Comparison of ENCODE assay signal across 16 cellular contexts in genomic region chr12:109919466-109919865, GRCh38. TPM values are rescaled to one million over a fixed set of nuclear protein-coding genes. Genes with fewer than 3 reads are reported as not detected.
DNase-seq lines count a peak whose midpoint lies in the region; ATAC-seq, FAIRE-seq and TF ChIP-seq lines count a peak whose summit lies in the region.
"Had no signal": no experiment of that assay in that cellular context is flagged by ENCODE, and none has a peak within 500 bp of the region (broad histone marks: within the 10 kb centered on the region; RNA-seq: fewer than 3 reads in every experiment).

No MANE protein-coding gene starts in this region.

- POLR2A ChIA-PET in K562 (lab: Yijun Ruan, JAX): interaction anchor here (1.2 kb wide), 1 partner anchor 9 kb away, joined by 3 read pairs; no protein-coding TSS in a partner anchor

- no peak for ATAC-seq in K562
- ATAC-seq in memory B cell (ENCODE audit: low read depth): no peak

- DNase-seq in activated T-cell treated with anti-CD3 and anti-CD28 coated beads, Interleukin-2, amount 50 U/mL, for 24 hours: no peak
- DNase-seq in activated T-cell treated with anti-CD3 and anti-CD28 coated beads, Interleukin-2, amount 50 U/mL, for 1 hour: no peak
- no peak for DNase-seq in K562 (ENCODE audit: extremely low read depth in 1 of 4, low spot score in 3 of 4)
- no peak for DNase-seq in memory B cell (ENCODE audit: low spot score in 2 of 2)
- DNase-seq in NCI-H146 treated with DMSO at 0.1 percent for 48 hours (lab: John Stamatoyannopoulos, UW; ENCODE audit: unreplicated experiment): no peak
- DNase-seq in SHP77 treated with DMSO at 0.1 percent for 48 hours (lab: John Stamatoyannopoulos, UW): no peak
- DNase-seq in LoVo (ENCODE audit: low spot score): no peak
- DNase-seq: ACHN; C1 segment of cervical spinal cord; CD4-positive, alpha-beta memory T cell; DMS79; EL; H7 had no signal

- no peak overlapping the region for H2AFZ ChIP-seq in K562 (ENCODE audit: low read depth, low read length)
- H2AFZ ChIP-seq: GM23338 had no signal

- no peaks in the 10 kb centered on the region for H3K79me2 ChIP-seq in K562 (ENCODE audit: control insufficient read depth, insufficient read depth, low read length)

- no peak for TF ChIP-seq EP300 in K562 (IDR thresholded peaks at IDR 0.05; ENCODE audit: low read length)

- H4K20me1 ChIP-seq in K562 (replicated peaks; ENCODE audit: control insufficient read depth, insufficient read depth, low read length): no peaks in the 10 kb centered on the region

- CTCF ChIA-PET in K562 (lab: Yijun Ruan, JAX; ENCODE audit: low intra/inter-chr PET ratio): no interaction called here

- TF ChIP-seq CTCF in K562 (IDR thresholded peaks at IDR 0.05 in 2 of 3, conservative IDR thresholded peaks at IDR 0.05 in 1 of 3; ENCODE audit: insufficient read depth in 2 of 3, low read depth in 1 of 3, low read length in 3 of 3): no peak

- H3K4me1 Mint-ChIP-seq in activated T-cell treated with anti-CD3 and anti-CD28 coated beads, Interleukin-2, amount 50 U/mL, for 24 hours (ENCODE audit: low read depth): no peaks in the 10 kb centered on the region
- peaks cover 7% of the 10 kb centered on the region for H3K4me1 Mint-ChIP-seq in memory B cell
- H3K4me1 Mint-ChIP-seq: CD4-positive, alpha-beta memory T cell had no signal

- no peaks in the 10 kb centered on the region for H3K9me1 ChIP-seq in K562 (ENCODE audit: control insufficient read depth, insufficient read depth, low read length)

- no peak overlapping the region for H3K4me2 ChIP-seq in K562 (ENCODE audit: insufficient read depth, low read length)
- H3K4me2 ChIP-seq: GM23338 had no signal

- intact Hi-C loops in K562 (cut with micrococcal nuclease): no loop called here

- no peaks in the 10 kb centered on the region for H3K9me3 Mint-ChIP-seq in activated T-cell treated with anti-CD3 and anti-CD28 coated beads, Interleukin-2, amount 50 U/mL, for 24 hours
- H3K9me3 Mint-ChIP-seq in memory B cell: no peaks in the 10 kb centered on the region
- H3K9me3 Mint-ChIP-seq: CD4-positive, alpha-beta memory T cell had no signal

- TF ChIP-seq POLR2A in K562 (conservative IDR thresholded peaks at IDR 0.05): no peak

- TF ChIP-seq RAD21 in K562 (CRISPR knock-in tag; conservative IDR thresholded peaks at IDR 0.05 in 1 of 2, IDR thresholded peaks at IDR 0.05 in 1 of 2): no peak

- WGBS in K562 (ENCODE audit: insufficient coverage, low coverage, missing lambda C conversion rate): 74% methylated on average over 10 of the region's 10 CpGs

- H3K27ac ChIP-seq in K562 (ENCODE audit: extremely low read depth, low read depth, low read length): no peak overlapping the region

- H3K9ac ChIP-seq in K562 (ENCODE audit: insufficient read depth in 1 of 2, low read depth in 2 of 2, low read length in 2 of 2): no peak overlapping the region

- no TSS peak for BruUV-seq in K562 (replicated peaks; lab: Mats Ljungman, UMichigan)

- no peaks in the 10 kb centered on the region for H3K27me3 ChIP-seq in K562 (ENCODE audit: control insufficient read depth in 2 of 2, insufficient read depth in 2 of 2, low read length in 2 of 2)

- no peak overlapping the region for H3K4me3 ChIP-seq in K562
- H3K4me3 ChIP-seq: GM23338 had no signal

- in situ Hi-C loops in K562 (cut with MboI): no loop called here

- no peaks in the 10 kb centered on the region for H3K9me3 ChIP-seq in K562 (replicated peaks; ENCODE audit: control insufficient read depth, insufficient read depth, low read depth, low read length)

- FAIRE-seq in K562 (lab: Jason Lieb, UNC): no peak
- FAIRE-seq: G401.6, GM12891 had no signal

- peaks cover 84% of the 10 kb centered on the region for H3K36me3 Mint-ChIP-seq in activated T-cell treated with anti-CD3 and anti-CD28 coated beads, Interleukin-2, amount 50 U/mL, for 24 hours (ENCODE audit: low read depth)
- peaks cover 33% of the 10 kb centered on the region for H3K36me3 Mint-ChIP-seq in memory B cell

- H3K4me1 ChIP-seq in K562 (replicated peaks in 1 of 2; ENCODE audit: control insufficient read depth in 2 of 2, insufficient read depth in 2 of 2, low read length in 2 of 2): no peaks in the 10 kb centered on the region

- no peak overlapping the region for H3K4me3 Mint-ChIP-seq in activated T-cell treated with anti-CD3 and anti-CD28 coated beads, Interleukin-2, amount 50 U/mL, for 24 hours
- H3K4me3 Mint-ChIP-seq in memory B cell: no peak overlapping the region
- H3K4me3 Mint-ChIP-seq: CD4-positive, alpha-beta memory T cell; GM23338 had no signal

- H3K36me3 ChIP-seq in K562 (ENCODE audit: control insufficient read depth, insufficient read depth, low read length): peaks cover 52% of the 10 kb centered on the region; the same call in 2 of the 3 replicates

- peak overlapping the region; percentile 5 for H3K27ac Mint-ChIP-seq in activated T-cell treated with anti-CD3 and anti-CD28 coated beads, Interleukin-2, amount 50 U/mL, for 24 hours
- peak overlapping the region; percentile 38 for H3K27ac Mint-ChIP-seq in memory B cell
- H3K27ac Mint-ChIP-seq: GM23338 had no signal

- no peaks in the 10 kb centered on the region for H3K27me3 Mint-ChIP-seq in activated T-cell treated with anti-CD3 and anti-CD28 coated beads, Interleukin-2, amount 50 U/mL, for 24 hours
- no peaks in the 10 kb centered on the region for H3K27me3 Mint-ChIP-seq in memory B cell
- H3K27me3 Mint-ChIP-seq: CD4-positive, alpha-beta memory T cell had no signal

TF ChIP-seq in K562, 482 proteins besides CTCF, POLR2A, EP300 and RAD21:
- TF ChIP-seq ZNF253 (CRISPR knock-in tag; conservative IDR thresholded peaks at IDR 0.05) (no peak), NFIC (IDR thresholded peaks at IDR 0.05) (peak; percentile 30; the same call in 1 of the 2 replicates)
- TF ChIP-seq, protein P1, sequence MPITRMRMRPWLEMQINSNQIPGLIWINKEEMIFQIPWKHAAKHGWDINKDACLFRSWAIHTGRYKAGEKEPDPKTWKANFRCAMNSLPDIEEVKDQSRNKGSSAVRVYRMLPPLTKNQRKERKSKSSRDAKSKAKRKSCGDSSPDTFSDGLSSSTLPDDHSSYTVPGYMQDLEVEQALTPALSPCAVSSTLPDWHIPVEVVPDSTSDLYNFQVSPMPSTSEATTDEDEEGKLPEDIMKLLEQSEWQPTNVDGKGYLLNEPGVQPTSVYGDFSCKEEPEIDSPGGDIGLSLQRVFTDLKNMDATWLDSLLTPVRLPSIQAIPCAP (CRISPR knock-in tag; IDR thresholded peaks at IDR 0.05; ENCODE audit: borderline replicate concordance): no peak

RNA-seq across cellular contexts. Expression of gene TCHP, which starts 19.4 kb away (rescaled TPM):
- total RNA-seq in K562 (2011; cell fraction: chromatin; rRNA removed; ENCODE audit: low replicate concordance): 38.1 and 49.8 TPM in 2 replicates
- total RNA-seq in K562 (2011; cell fraction: nucleolus; rRNA removed): 30.0 and 31.9 TPM in 2 replicates
- 33.7 and 35.5 TPM in 2 replicates for total RNA-seq in K562 (2011; cell fraction: nucleoplasm; rRNA removed)
- total RNA-seq in K562 (2014; rRNA removed) (19.7 and 27.7 TPM in 2 replicates), K562 (2014; rRNA removed; fragmentation: Illumina TruSeq; extraction: Trizol) (12.0 and 12.8 TPM in 2 replicates), K562 (2015; rRNA removed; fragmentation: Illumina TruSeq; extraction: Trizol) (19.7 and 22.4 TPM in 2 replicates), K562 (2021) (18.7 and 20.4 TPM in 2 replicates)
- polyA plus RNA-seq in K562 (2011; rRNA removed) (13.7 and 15.0 TPM in 2 replicates), K562 (2014; fragmentation: Illumina TruSeq; extraction: Trizol) (19.4 and 20.2 TPM in 2 replicates), K562 (2014; fragmentation: Nextera tagmentation; extraction: Ambion mirVana) (1 to 10 TPM; 3.4 to 4.7 TPM), K562 (2014; rRNA removed) (29.6 and 30.4 TPM in 2 replicates)
- polyA plus RNA-seq in K562 (2011; cell fraction: cytosol; rRNA removed): 10.1 and 10.3 TPM in 2 replicates
- 28.9 and 31.1 TPM in 2 replicates for polyA plus RNA-seq in K562 (2011; cell fraction: nucleus; rRNA removed)
- polyA plus RNA-seq in K562 (2012): 25.7 and 29.2 TPM in 2 replicates
- polyA minus RNA-seq in K562 (2011; rRNA and poly(A)+ RNA removed): 8.3 and 10.1 TPM in 2 replicates
- 4.8 and 7.6 TPM in 2 replicates for polyA minus RNA-seq in K562 (2011; cell fraction: cytosol; rRNA and poly(A)+ RNA removed)
- 9.8 and 13.4 TPM in 2 replicates for polyA minus RNA-seq in K562 (2011; cell fraction: nucleus; rRNA and poly(A)+ RNA removed)

RNA-seq across cellular contexts. Expression of gene GLTP, which starts 39.1 kb away (rescaled TPM):
- total RNA-seq in K562 (2011; cell fraction: chromatin; rRNA removed; ENCODE audit: low replicate concordance): 2.4 and 3.1 TPM in 2 replicates
- total RNA-seq in K562 (2011; cell fraction: nucleolus; rRNA removed): 1.8 and 2.0 TPM in 2 replicates
- total RNA-seq in K562 (2011; cell fraction: nucleoplasm; rRNA removed): 2.1 and 2.7 TPM in 2 replicates
- total RNA-seq in K562 (2014; rRNA removed): 6.9 and 10.7 TPM in 2 replicates
- total RNA-seq in K562 (2014; rRNA removed; fragmentation: Illumina TruSeq; extraction: Trizol): 7.2 and 7.8 TPM in 2 replicates
- total RNA-seq in K562 (2015; rRNA removed; fragmentation: Illumina TruSeq; extraction: Trizol): 5.3 and 6.1 TPM in 2 replicates
- 6.0 and 6.6 TPM in 2 replicates for total RNA-seq in K562 (2021)
- 4.7 and 4.9 TPM in 2 replicates for polyA plus RNA-seq in K562 (2011; rRNA removed)
- polyA plus RNA-seq in K562 (2011; cell fraction: cytosol; rRNA removed): 3.7 and 4.8 TPM in 2 replicates
- 0.81 and 1.2 TPM in 2 replicates for polyA plus RNA-seq in K562 (2011; cell fraction: nucleus; rRNA removed)
- 7.0 and 9.7 TPM in 2 replicates for polyA plus RNA-seq in K562 (2012)
- polyA plus RNA-seq in K562 (2014; fragmentation: Illumina TruSeq; extraction: Trizol): 7.8 and 8.3 TPM in 2 replicates
- 1 to 10 TPM; 4.4 to 5.0 TPM for polyA plus RNA-seq in K562 (2014; fragmentation: Nextera tagmentation; extraction: Ambion mirVana)
- 5.7 and 6.1 TPM in 2 replicates for polyA plus RNA-seq in K562 (2014; rRNA removed)
- polyA minus RNA-seq in K562 (2011; rRNA and poly(A)+ RNA removed): 5.7 and 6.3 TPM in 2 replicates
- polyA minus RNA-seq in K562 (2011; cell fraction: cytosol; rRNA and poly(A)+ RNA removed): 6.8 and 13.3 TPM in 2 replicates
- polyA minus RNA-seq in K562 (2011; cell fraction: nucleus; rRNA and poly(A)+ RNA removed): 0.67 and 1.00 TPM in 2 replicates
